21 cellular contexts compared by ENCODE assay signal in the genomic region with DNA sequence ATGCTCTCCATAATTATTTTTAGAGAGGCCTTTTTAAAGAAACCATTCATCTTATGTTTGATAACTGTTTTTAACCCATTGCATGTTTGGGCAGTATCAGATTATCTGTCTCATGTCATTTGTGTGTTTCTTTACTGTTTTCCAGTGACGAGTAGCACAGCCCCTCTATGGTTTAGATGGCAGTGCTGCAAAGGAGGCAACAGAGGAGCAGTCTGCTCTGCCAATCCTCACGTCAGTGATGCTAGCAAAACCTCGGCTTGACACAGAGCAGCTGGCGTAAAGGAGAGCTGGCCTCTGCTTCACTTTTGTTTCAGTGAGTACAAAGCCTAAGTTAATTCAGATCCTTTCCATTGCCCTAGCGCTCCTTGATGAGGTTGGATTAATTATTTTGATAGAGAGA.
"Had no signal": no experiment of that assay in that cellular context is flagged by ENCODE, and none has a peak within 500 bp of the region (broad histone marks: within the 10 kb centered on the region; RNA-seq: fewer than 3 reads in every experiment).

No MANE protein-coding gene starts in this region.

- DNase-seq: activated B cell treated with CpG ODN at 0.5 μM for 24 hours; activated CD4-positive, alpha-beta memory T cell treated with anti-CD3 and anti-CD28 coated beads for 36 hours; activated CD4-positive, alpha-beta T cell treated with anti-CD3 and anti-CD28 coated beads for 4 hours; activated gamma-delta T cell treated with Interleukin-2 at 50 U/mL for 16 hours; activated T-cell treated with anti-CD3 and anti-CD28 coated beads for 4 hours; colonic mucosa; islet precursor cell; mammary epithelial cell; naive thymus-derived CD4-positive, alpha-beta T cell; stimulated activated CD4-positive, alpha-beta T cell treated with anti-CD3 and anti-CD28 coated beads, Interleukin-4, amount 100 ng/mL, for 24 hours; stomach; testis; upper lobe of left lung had no signal

- H3K4me3 ChIP-seq: colonic mucosa, gastroesophageal sphincter, SJSA1, smooth muscle cell, stomach, testis, upper lobe of left lung had no signal

- H3K27ac Mint-ChIP-seq: activated B cell treated with CpG ODN at 0.5 μM for 24 hours; activated CD4-positive, alpha-beta memory T cell treated with anti-CD3 and anti-CD28 coated beads for 36 hours; activated naive CD8-positive, alpha-beta T cell; activated T-helper 1 cell treated with anti-CD3 and anti-CD28 coated beads, Interleukin-12 subunit alpha, Interleukin-12 subunit beta, Interleukin-2, Interleukin-4 antibody, amounts not matched to agents 30 ng/mL and 10 ng/mL and 1 ng/mL, durations not matched to agents 14 hours and 24 hours and 36 hours; naive thymus-derived CD4-positive, alpha-beta T cell; stimulated activated effector memory CD8-positive, alpha-beta T cell treated with anti-CD3 and anti-CD28 coated beads, Interleukin-12 subunit alpha, Interleukin-12 subunit beta, amount 100 ng/mL, for 72 hours had no signal

- H3K36me3 ChIP-seq: colonic mucosa had no signal

- H3K27me3 ChIP-seq: colonic mucosa, gastroesophageal sphincter, SJSA1, stomach, testis, upper lobe of left lung had no signal

- H3K9me3 Mint-ChIP-seq: activated B cell treated with CpG ODN at 0.5 μM for 24 hours; activated CD4-positive, alpha-beta memory T cell treated with anti-CD3 and anti-CD28 coated beads for 36 hours; activated T-helper 1 cell treated with anti-CD3 and anti-CD28 coated beads, Interleukin-12 subunit alpha, Interleukin-12 subunit beta, Interleukin-2, Interleukin-4 antibody, amounts not matched to agents 30 ng/mL and 10 ng/mL and 1 ng/mL, durations not matched to agents 14 hours and 24 hours and 36 hours; naive thymus-derived CD4-positive, alpha-beta T cell; stimulated activated effector memory CD8-positive, alpha-beta T cell treated with anti-CD3 and anti-CD28 coated beads, Interleukin-12 subunit alpha, Interleukin-12 subunit beta, amount 100 ng/mL, for 72 hours had no signal

- H3K27ac ChIP-seq: colonic mucosa, gastroesophageal sphincter, SJSA1, stomach, testis, upper lobe of left lung had no signal

- H3K27me3 Mint-ChIP-seq: activated B cell treated with CpG ODN at 0.5 μM for 24 hours; activated CD4-positive, alpha-beta memory T cell treated with anti-CD3 and anti-CD28 coated beads for 36 hours; activated naive CD8-positive, alpha-beta T cell; naive thymus-derived CD4-positive, alpha-beta T cell had no signal

- H3K4me2 ChIP-seq: smooth muscle cell had no signal

- ATAC-seq: gastroesophageal sphincter; left lobe of liver; naive thymus-derived CD4-positive, alpha-beta T cell; sciatic nerve; stimulated activated effector memory CD8-positive, alpha-beta T cell treated with anti-CD3 and anti-CD28 coated beads, Interleukin-12 subunit alpha, Interleukin-12 subunit beta, amount 100 ng/mL, for 72 hours had no signal

- H3K4me3 Mint-ChIP-seq: activated B cell treated with CpG ODN at 0.5 μM for 24 hours; activated CD4-positive, alpha-beta memory T cell treated with anti-CD3 and anti-CD28 coated beads for 36 hours; activated naive CD8-positive, alpha-beta T cell; activated T-helper 1 cell treated with anti-CD3 and anti-CD28 coated beads, Interleukin-12 subunit alpha, Interleukin-12 subunit beta, Interleukin-2, Interleukin-4 antibody, amounts not matched to agents 30 ng/mL and 10 ng/mL and 1 ng/mL, durations not matched to agents 14 hours and 24 hours and 36 hours; naive thymus-derived CD4-positive, alpha-beta T cell; stimulated activated effector memory CD8-positive, alpha-beta T cell treated with anti-CD3 and anti-CD28 coated beads, Interleukin-12 subunit alpha, Interleukin-12 subunit beta, amount 100 ng/mL, for 72 hours had no signal

- H3K4me1 Mint-ChIP-seq: activated B cell treated with CpG ODN at 0.5 μM for 24 hours had no signal

- H3K4me1 ChIP-seq: colonic mucosa, gastroesophageal sphincter, SJSA1, stomach had no signal

- H3K9me3 ChIP-seq: colonic mucosa, gastroesophageal sphincter, SJSA1, stomach, testis, upper lobe of left lung had no signal
